Comparison of ENCODE assay signal across 15 cellular contexts in genomic region chr7:101140746-101141382, GRCh38. TPM values are rescaled to one million over a fixed set of nuclear protein-coding genes. Genes with fewer than 3 reads are reported as not detected.
A peak's percentile ranks its signal among the peaks of the same experiment; 100 is the strongest.
DNase-seq lines count a peak whose midpoint lies in the region; ATAC-seq and TF ChIP-seq lines count a peak whose summit lies in the region.
"Had no signal": no experiment of that assay in that cellular context is flagged by ENCODE, and none has a peak within 500 bp of the region (broad histone marks: within the 10 kb centered on the region; RNA-seq: fewer than 3 reads in every experiment).

No MANE protein-coding gene starts in this region.

- H3K4me3 Mint-ChIP-seq in stimulated activated naive CD8-positive, alpha-beta T cell treated with anti-CD3 and anti-CD28 coated beads, Interleukin-15, amount 100 ng/mL, for 72 hours = peak overlapping the region in 1 of 2 donors; percentile 24
- H3K4me3 Mint-ChIP-seq in activated T-cell treated with anti-CD3 and anti-CD28 coated beads, Interleukin-2, amount 50 U/mL, for 4 hours = no peak overlapping the region
- H3K4me3 Mint-ChIP-seq: activated CD4-positive, alpha-beta T cell treated with anti-CD3 and anti-CD28 coated beads, Interleukin-2, amount 10 ng/mL, durations not matched to agents 24 days and 14 days had no signal

- in situ Hi-C loops in brain microvascular endothelial cell (cut with HindIII; ENCODE audit: low pct_ligation_motif_present, low sequenced_read_pairs) = no loop called here

- H3K27ac ChIP-seq in brain microvascular endothelial cell = no peak overlapping the region

- peak overlapping the region in 1 of 2 donors; percentile 59 for H3K27ac Mint-ChIP-seq in stimulated activated naive CD8-positive, alpha-beta T cell treated with anti-CD3 and anti-CD28 coated beads, Interleukin-15, amount 100 ng/mL, for 72 hours

- TF ChIP-seq CTCF in brain microvascular endothelial cell (IDR thresholded peaks at IDR 0.05; ENCODE audit: low read depth, low read length, missing control alignments) = no peak

- no peak overlapping the region for H3K4me3 ChIP-seq in brain microvascular endothelial cell (ENCODE audit: low read depth, low read length)
- H3K4me3 ChIP-seq: esophagus squamous epithelium had no signal

- intact Hi-C loops in sciatic nerve (cut with DNase I) = loop anchor here (5.0 kb wide), 1 partner anchor 141 kb away; no protein-coding TSS in a partner anchor

- peak; percentile 35 for ATAC-seq in stimulated activated naive CD8-positive, alpha-beta T cell treated with anti-CD3 and anti-CD28 coated beads, Interleukin-15, amount 100 ng/mL, for 72 hours
- no peak for ATAC-seq in stimulated activated naive CD8-positive, alpha-beta T cell treated with anti-CD3 and anti-CD28 coated beads, Interleukin-15, Interleukin-2, amounts not matched to agents 100 U/mL and 50 U/mL, for 24 hours
- no peak for ATAC-seq in sciatic nerve
- no peak for ATAC-seq in activated T-cell treated with anti-CD3 and anti-CD28 coated beads, Interleukin-2, amount 50 U/mL, for 4 hours
- ATAC-seq: left colon had no signal

- peaks cover 46% of the 10 kb centered on the region for H3K27me3 Mint-ChIP-seq in stimulated activated naive CD8-positive, alpha-beta T cell treated with anti-CD3 and anti-CD28 coated beads, Interleukin-15, amount 100 ng/mL, for 72 hours
- peaks cover 15% of the 10 kb centered on the region for H3K27me3 Mint-ChIP-seq in activated T-cell treated with anti-CD3 and anti-CD28 coated beads, Interleukin-2, amount 50 U/mL, for 4 hours (ENCODE audit: low read depth)

- H3K9me3 Mint-ChIP-seq in stimulated activated naive CD8-positive, alpha-beta T cell treated with anti-CD3 and anti-CD28 coated beads, Interleukin-15, amount 100 ng/mL, for 72 hours = no peaks in the 10 kb centered on the region
- H3K9me3 Mint-ChIP-seq in activated T-cell treated with anti-CD3 and anti-CD28 coated beads, Interleukin-2, amount 50 U/mL, for 4 hours = no peaks in the 10 kb centered on the region
- H3K9me3 Mint-ChIP-seq: activated CD4-positive, alpha-beta T cell treated with anti-CD3 and anti-CD28 coated beads, Interleukin-2, amount 10 ng/mL, durations not matched to agents 24 days and 14 days had no signal

- H3K4me1 Mint-ChIP-seq in stimulated activated naive CD8-positive, alpha-beta T cell treated with anti-CD3 and anti-CD28 coated beads, Interleukin-15, amount 100 ng/mL, for 72 hours = peaks cover 61% of the 10 kb centered on the region
- H3K4me1 Mint-ChIP-seq in activated T-cell treated with anti-CD3 and anti-CD28 coated beads, Interleukin-2, amount 50 U/mL, for 4 hours (ENCODE audit: low read depth) = peaks cover 35% of the 10 kb centered on the region

- H3K36me3 Mint-ChIP-seq in activated T-cell treated with anti-CD3 and anti-CD28 coated beads, Interleukin-2, amount 50 U/mL, for 4 hours (ENCODE audit: insufficient read depth) = no peaks in the 10 kb centered on the region

- peaks cover 21% of the 10 kb centered on the region for H3K36me3 ChIP-seq in brain microvascular endothelial cell (replicated peaks)

- H3K27me3 ChIP-seq in brain microvascular endothelial cell (replicated peaks) = no peaks in the 10 kb centered on the region

- DNase-seq in stimulated activated naive CD8-positive, alpha-beta T cell treated with anti-CD3 and anti-CD28 coated beads, Interleukin-15, amount 100 ng/mL, for 72 hours = no peak
- no peak for DNase-seq in stimulated activated naive CD8-positive, alpha-beta T cell treated with anti-CD3 and anti-CD28 coated beads, Interleukin-15, Interleukin-2, amounts not matched to agents 100 U/mL and 50 U/mL, for 24 hours
- peak; percentile 46 for DNase-seq in brain microvascular endothelial cell
- no peak for DNase-seq in sciatic nerve (ENCODE audit: low spot score)
- DNase-seq in dermis blood vessel endothelial cell = no peak
- no peak for DNase-seq in activated T-cell treated with anti-CD3 and anti-CD28 coated beads, Interleukin-2, amount 50 U/mL, for 4 hours
- DNase-seq: activated CD4-positive, alpha-beta T cell treated with anti-CD3 and anti-CD28 coated beads, Interleukin-2, amount 10 ng/mL, durations not matched to agents 24 days and 14 days; aorta; cortex of kidney; esophagus squamous epithelium; hippocampal formation; left colon; T1000 had no signal

RNA-seq across cellular contexts. Expression of gene AP1S1, which starts 13.4 kb away (rescaled TPM):
- total RNA-seq in sciatic nerve = 22.1 TPM
- total RNA-seq in dermis blood vessel endothelial cell = 115 and 144 TPM in 2 replicates
- 10 to 100 TPM; 27.6 to 32.9 (median 28.3) TPM for total RNA-seq in activated T-cell treated with anti-CD3 and anti-CD28 coated beads, Interleukin-2, amount 50 U/mL, for 4 hours

RNA-seq across cellular contexts. Expression of gene SERPINE1, which starts 14.0 kb away (rescaled TPM):
- total RNA-seq in sciatic nerve = 7.0 TPM
- 289 and 399 TPM in 2 replicates for total RNA-seq in dermis blood vessel endothelial cell
- total RNA-seq in activated T-cell treated with anti-CD3 and anti-CD28 coated beads, Interleukin-2, amount 50 U/mL, for 4 hours = under 1 TPM; 0.18 to 0.46 (median 0.33) TPM

RNA-seq across cellular contexts. Expression of gene VGF, which starts 24.5 kb away (rescaled TPM):
- total RNA-seq in sciatic nerve = not detected
- not detected in 2 replicates for total RNA-seq in dermis blood vessel endothelial cell
- total RNA-seq in activated T-cell treated with anti-CD3 and anti-CD28 coated beads, Interleukin-2, amount 50 U/mL, for 4 hours = not detected
- total RNA-seq: aorta, esophagus squamous epithelium, posterior vena cava had no signal

RNA-seq across cellular contexts. Expression of gene NAT16, which starts 39.2 kb away (rescaled TPM):
- total RNA-seq in sciatic nerve (not detected), dermis blood vessel endothelial cell (not detected in 2 replicates)
- total RNA-seq in activated T-cell treated with anti-CD3 and anti-CD28 coated beads, Interleukin-2, amount 50 U/mL, for 4 hours = not detected
- total RNA-seq: activated CD4-positive, alpha-beta T cell treated with anti-CD3 and anti-CD28 coated beads, Interleukin-2, amount 10 ng/mL, durations not matched to agents 24 days and 14 days; aorta; esophagus squamous epithelium; HT1080; left colon; posterior vena cava had no signal

RNA-seq across cellular contexts. Expression of gene TRIM56, which starts 55.6 kb away (rescaled TPM):
- total RNA-seq in sciatic nerve = 47.1 TPM
- 19.6 and 28.0 TPM in 2 replicates for total RNA-seq in dermis blood vessel endothelial cell
- total RNA-seq in activated T-cell treated with anti-CD3 and anti-CD28 coated beads, Interleukin-2, amount 50 U/mL, for 4 hours = 10 to 100 TPM; 23.9 to 26.8 (median 24.2) TPM

Comparison
In these comparisons a context has a peak if more than half of its experiments do, and no peak if none do; other contexts are left out.
1. RNA of gene SERPINE1, which starts 14.0 kb away (total RNA-seq): 289 to 399 TPM in dermis blood vessel endothelial cell; 7.0 TPM in sciatic nerve (single experiment) and 0.18 to 0.46 TPM in activated T-cell treated with anti-CD3 and anti-CD28 coated beads, Interleukin-2, amount 50 U/mL, for 4 hours; every median in the first group is over 10 times any median in the second.